Comparison of ENCODE assay signal across 16 cellular contexts in the genomic region with DNA sequence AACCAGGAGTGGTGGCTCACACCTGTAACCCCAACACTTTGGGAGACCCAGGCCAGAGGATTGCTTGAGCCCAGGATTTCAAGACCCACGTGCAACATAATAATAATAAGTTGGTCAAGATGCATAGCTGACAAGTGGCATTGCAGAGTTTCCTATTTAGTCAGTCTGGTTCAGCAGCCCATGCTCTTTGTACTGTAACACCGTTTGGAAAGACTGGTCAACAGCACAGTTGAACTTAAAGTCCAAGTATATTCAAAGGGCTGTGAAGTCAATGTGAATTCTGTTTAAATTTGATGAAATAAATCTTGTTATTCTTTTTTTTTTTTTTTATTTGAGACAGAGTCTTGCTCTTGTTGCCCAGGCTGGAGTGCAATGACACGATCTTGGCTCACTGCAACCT.
"Had no signal": no experiment of that assay in that cellular context is flagged by ENCODE, and none has a peak within 500 bp of the region (broad histone marks: within the 10 kb centered on the region; RNA-seq: fewer than 3 reads in every experiment).

No MANE protein-coding gene starts in this region.

- ATAC-seq: activated CD4-positive, alpha-beta T cell treated with anti-CD3 and anti-CD28 coated beads for 36 hours; heart left ventricle; natural killer cell treated with Interleukin-12 subunit alpha and Interleukin-12 subunit beta and Interleukin-15 and Interleukin-18, amount 100 ng/mL, for 72 hours; stimulated activated naive CD8-positive, alpha-beta T cell treated with anti-CD3 and anti-CD28 coated beads, Interleukin-15, amount 100 ng/mL, for 72 hours had no signal

- DNase-seq: activated CD4-positive, alpha-beta T cell treated with anti-CD3 and anti-CD28 coated beads for 36 hours; activated naive CD4-positive, alpha-beta T cell treated with anti-CD3 and anti-CD28 coated beads, Interleukin-2, amount 50 U/mL, for 16 hours; amniotic stem cell; cortex of kidney; effector CD8-positive, alpha-beta T cell; foreskin melanocyte; heart left ventricle; mammary epithelial cell; stimulated activated CD4-positive, alpha-beta T cell treated with anti-CD3 and anti-CD28 coated beads, Interleukin-4, amount 100 ng/mL, for 1 hour; stimulated activated CD8-positive, alpha-beta memory T cell treated with anti-CD3 and anti-CD28 coated beads, Interleukin-4, amount 100 ng/mL, for 48 hours; stimulated activated naive CD8-positive, alpha-beta T cell treated with anti-CD3 and anti-CD28 coated beads, Interleukin-15, amount 100 ng/mL, for 72 hours; T1000; testis had no signal

- H3K9me3 ChIP-seq: heart left ventricle, testis had no signal

- H3K27ac Mint-ChIP-seq: brain had no signal

- H3K36me3 Mint-ChIP-seq: natural killer cell treated with Interleukin-12 subunit alpha and Interleukin-12 subunit beta and Interleukin-15 and Interleukin-18, amount 100 ng/mL, for 72 hours had no signal

- H3K9me3 Mint-ChIP-seq: brain; central memory CD8-positive, alpha-beta T cell; natural killer cell treated with Interleukin-12 subunit alpha and Interleukin-12 subunit beta and Interleukin-15 and Interleukin-18, amount 100 ng/mL, for 72 hours; stimulated activated naive CD8-positive, alpha-beta T cell treated with anti-CD3 and anti-CD28 coated beads, Interleukin-15, amount 100 ng/mL, for 72 hours had no signal

- H3K27ac ChIP-seq: testis had no signal

- H3K27me3 ChIP-seq: testis had no signal
